Comparison of ENCODE assay signal across 1 cellular context in genomic region chr3:185586644-185586964, GRCh38.
TF ChIP-seq lines count a peak whose summit lies in the region.

No MANE protein-coding gene starts in this region.

TF ChIP-seq in SK-N-SH, 30 proteins besides CTCF, POLR2A, EP300 and RAD21 (continued from another document):
- no peak for TF ChIP-seq FOXJ3 (CRISPR knock-in tag; IDR thresholded peaks at IDR 0.05)
- TF ChIP-seq FOXM1 (IDR thresholded peaks at IDR 0.05; ENCODE audit: low read depth), result no peak
TF ChIP-seq in SK-N-SH: peak in this region for 0.
